In the genomic region with DNA sequence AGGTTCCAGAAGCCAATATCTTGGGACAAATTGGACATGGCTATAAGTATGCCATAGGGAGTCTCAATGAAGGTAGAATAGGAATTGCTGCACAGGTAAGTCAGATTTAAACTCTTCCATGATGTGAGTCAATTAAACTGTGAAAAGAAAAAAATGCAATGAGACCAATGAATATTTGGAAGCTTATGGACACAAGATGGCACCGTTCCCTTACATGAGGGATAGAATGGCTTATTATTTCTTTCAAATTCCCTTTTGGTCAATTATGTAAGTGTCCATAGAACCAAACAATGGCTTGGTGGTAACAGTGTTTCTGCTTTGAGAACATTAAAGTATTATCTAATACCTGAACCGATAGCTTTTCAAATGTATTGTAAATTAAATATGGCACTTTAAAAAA, we compare ENCODE assay signal across 1 cellular context.
TF ChIP-seq lines count a peak whose summit lies in the region.

No MANE protein-coding gene starts in this region.

TF ChIP-seq in IMR-90, 13 proteins besides CTCF, POLR2A, EP300 and RAD21:
- TF ChIP-seq CHD1 (IDR thresholded peaks at IDR 0.05; ENCODE audit: low read depth, low read length) (no peak), SMC3 (IDR thresholded peaks at IDR 0.05; ENCODE audit: low read depth, low read length) (peak; percentile 29; the same call in 1 of the 2 replicates)
